In the genomic region with DNA sequence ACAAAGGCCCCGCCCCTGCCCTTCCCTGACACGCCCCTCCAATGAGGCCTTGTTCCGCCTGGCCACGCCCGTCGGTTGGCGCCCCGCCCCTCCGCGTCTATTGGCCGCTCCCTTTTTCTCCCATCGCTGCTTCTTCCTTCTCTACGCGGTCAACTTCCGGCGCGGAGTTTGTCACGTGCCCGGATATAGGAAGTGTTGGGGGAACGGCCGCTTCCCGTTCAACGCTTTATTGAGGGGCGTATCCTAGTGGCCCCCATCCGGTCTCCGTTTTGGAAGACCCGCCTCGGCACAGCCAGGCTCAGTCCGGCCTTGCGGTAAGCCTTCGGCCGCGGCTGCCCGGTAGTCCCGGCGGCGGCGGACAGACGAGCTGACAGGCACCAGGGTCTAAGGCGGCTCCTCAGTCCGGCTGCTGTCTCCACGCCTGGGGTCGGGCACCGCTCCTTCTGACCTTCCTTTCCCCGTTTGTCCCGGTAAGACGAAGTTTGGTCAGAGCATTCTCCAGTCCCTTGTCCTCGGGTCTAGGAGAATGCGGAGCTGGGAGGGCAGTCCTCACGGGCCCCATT, we compare ENCODE assay signal across 1 cellular context.
TF ChIP-seq lines count a peak whose summit lies in the region.

A gene with protein sequence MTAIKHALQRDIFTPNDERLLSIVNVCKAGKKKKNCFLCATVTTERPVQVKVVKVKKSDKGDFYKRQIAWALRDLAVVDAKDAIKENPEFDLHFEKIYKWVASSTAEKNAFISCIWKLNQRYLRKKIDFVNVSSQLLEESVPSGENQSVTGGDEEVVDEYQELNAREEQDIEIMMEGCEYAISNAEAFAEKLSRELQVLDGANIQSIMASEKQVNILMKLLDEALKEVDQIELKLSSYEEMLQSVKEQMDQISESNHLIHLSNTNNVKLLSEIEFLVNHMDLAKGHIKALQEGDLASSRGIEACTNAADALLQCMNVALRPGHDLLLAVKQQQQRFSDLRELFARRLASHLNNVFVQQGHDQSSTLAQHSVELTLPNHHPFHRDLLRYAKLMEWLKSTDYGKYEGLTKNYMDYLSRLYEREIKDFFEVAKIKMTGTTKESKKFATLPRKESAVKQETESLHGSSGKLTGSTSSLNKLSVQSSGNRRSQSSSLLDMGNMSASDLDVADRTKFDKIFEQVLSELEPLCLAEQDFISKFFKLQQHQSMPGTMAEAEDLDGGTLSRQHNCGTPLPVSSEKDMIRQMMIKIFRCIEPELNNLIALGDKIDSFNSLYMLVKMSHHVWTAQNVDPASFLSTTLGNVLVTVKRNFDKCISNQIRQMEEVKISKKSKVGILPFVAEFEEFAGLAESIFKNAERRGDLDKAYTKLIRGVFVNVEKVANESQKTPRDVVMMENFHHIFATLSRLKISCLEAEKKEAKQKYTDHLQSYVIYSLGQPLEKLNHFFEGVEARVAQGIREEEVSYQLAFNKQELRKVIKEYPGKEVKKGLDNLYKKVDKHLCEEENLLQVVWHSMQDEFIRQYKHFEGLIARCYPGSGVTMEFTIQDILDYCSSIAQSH (plus strand): TSS at position 165 of the 563 bp plus-strand sequence. CDS start 4,676 bp downstream, outside the sequence.

TF ChIP-seq in K562, 482 proteins besides CTCF, POLR2A, EP300 and RAD21 (continued from another document and continues in another):
- no peak for TF ChIP-seq CBX8 (IDR thresholded peaks at IDR 0.05; ENCODE audit: borderline replicate concordance, extremely low read depth, low read depth, low read length, poor library complexity, severe bottlenecking)
- TF ChIP-seq, protein P1, sequence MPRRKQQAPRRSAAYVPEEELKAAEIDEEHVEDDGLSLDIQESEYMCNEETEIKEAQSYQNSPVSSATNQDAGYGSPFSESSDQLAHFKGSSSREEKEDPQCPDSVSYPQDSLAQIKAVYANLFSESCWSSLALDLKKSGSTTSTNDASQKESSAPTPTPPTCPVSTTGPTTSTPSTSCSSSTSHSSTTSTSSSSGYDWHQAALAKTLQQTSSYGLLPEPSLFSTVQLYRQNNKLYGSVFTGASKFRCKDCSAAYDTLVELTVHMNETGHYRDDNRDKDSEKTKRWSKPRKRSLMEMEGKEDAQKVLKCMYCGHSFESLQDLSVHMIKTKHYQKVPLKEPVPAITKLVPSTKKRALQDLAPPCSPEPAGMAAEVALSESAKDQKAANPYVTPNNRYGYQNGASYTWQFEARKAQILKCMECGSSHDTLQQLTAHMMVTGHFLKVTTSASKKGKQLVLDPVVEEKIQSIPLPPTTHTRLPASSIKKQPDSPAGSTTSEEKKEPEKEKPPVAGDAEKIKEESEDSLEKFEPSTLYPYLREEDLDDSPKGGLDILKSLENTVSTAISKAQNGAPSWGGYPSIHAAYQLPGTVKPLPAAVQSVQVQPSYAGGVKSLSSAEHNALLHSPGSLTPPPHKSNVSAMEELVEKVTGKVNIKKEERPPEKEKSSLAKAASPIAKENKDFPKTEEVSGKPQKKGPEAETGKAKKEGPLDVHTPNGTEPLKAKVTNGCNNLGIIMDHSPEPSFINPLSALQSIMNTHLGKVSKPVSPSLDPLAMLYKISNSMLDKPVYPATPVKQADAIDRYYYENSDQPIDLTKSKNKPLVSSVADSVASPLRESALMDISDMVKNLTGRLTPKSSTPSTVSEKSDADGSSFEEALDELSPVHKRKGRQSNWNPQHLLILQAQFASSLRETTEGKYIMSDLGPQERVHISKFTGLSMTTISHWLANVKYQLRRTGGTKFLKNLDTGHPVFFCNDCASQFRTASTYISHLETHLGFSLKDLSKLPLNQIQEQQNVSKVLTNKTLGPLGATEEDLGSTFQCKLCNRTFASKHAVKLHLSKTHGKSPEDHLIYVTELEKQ (CRISPR knock-in tag; IDR thresholded peaks at IDR 0.05) = no peak
- TF ChIP-seq L3MBTL2 (IDR thresholded peaks at IDR 0.05) = peak; percentile 59
- TF ChIP-seq NFIC (IDR thresholded peaks at IDR 0.05) = no peak
- no peak for TF ChIP-seq CHD2 (IDR thresholded peaks at IDR 0.05; ENCODE audit: low read depth, low read length)
- TF ChIP-seq RBM39 (optimal IDR thresholded peaks at IDR 0.05; ENCODE audit: low read depth, low read length) = no peak
- no peak for TF ChIP-seq SETDB1 (IDR thresholded peaks at IDR 0.05; ENCODE audit: low read length)
- no peak for TF ChIP-seq ZNF140 (CRISPR knock-in tag; IDR thresholded peaks at IDR 0.05)
- no peak for TF ChIP-seq ZNF232 (CRISPR knock-in tag; IDR thresholded peaks at IDR 0.05)
- TF ChIP-seq JUN (IDR thresholded peaks at IDR 0.05; ENCODE audit: borderline replicate concordance, low read depth, low read length) = no peak
- no peak for TF ChIP-seq JUN (CRISPR knock-in tag; IDR thresholded peaks at IDR 0.05; ENCODE audit: borderline replicate concordance)
- no peak; a peak in 1 of 3 replicates for TF ChIP-seq CBX3 (IDR thresholded peaks at IDR 0.05; ENCODE audit: borderline replicate concordance in 1 of 2, low read length in 2 of 2)
- TF ChIP-seq ZNF282 (CRISPR knock-in tag; IDR thresholded peaks at IDR 0.05) = no peak
- TF ChIP-seq NFATC3 (IDR thresholded peaks at IDR 0.05) = no peak
- TF ChIP-seq KAT8 (IDR thresholded peaks at IDR 0.05; ENCODE audit: low read depth) = no peak
- TF ChIP-seq KLF6 (CRISPR knock-in tag; IDR thresholded peaks at IDR 0.05; ENCODE audit: borderline replicate concordance) = peak; percentile 61; the same call in 1 of the 2 replicates
- no peak for TF ChIP-seq ZNF133 (CRISPR knock-in tag; IDR thresholded peaks at IDR 0.05)
- no peak for TF ChIP-seq GATAD2A (IDR thresholded peaks at IDR 0.05)
- no peak; the same call in 1 of the 2 replicates for TF ChIP-seq KAT7 (CRISPR knock-in tag; IDR thresholded peaks at IDR 0.05; ENCODE audit: borderline replicate concordance)
- TF ChIP-seq SNIP1 (IDR thresholded peaks at IDR 0.05; ENCODE audit: low read depth) = no peak
- no peak for TF ChIP-seq ZNF347 (CRISPR knock-in tag; IDR thresholded peaks at IDR 0.05; ENCODE audit: low read depth)
- TF ChIP-seq MTA3 (IDR thresholded peaks at IDR 0.05; ENCODE audit: borderline replicate concordance) = peak; percentile 85; the same call in 1 of the 2 replicates
- TF ChIP-seq SIX5 (IDR thresholded peaks at IDR 0.05; ENCODE audit: borderline replicate concordance in 1 of 2, insufficient read depth in 1 of 2, low read depth in 1 of 2, low read length in 2 of 2) = no peak
- TF ChIP-seq SNRNP70 (optimal IDR thresholded peaks at IDR 0.05; ENCODE audit: low read depth, low read length) = no peak
- TF ChIP-seq, protein P2, sequence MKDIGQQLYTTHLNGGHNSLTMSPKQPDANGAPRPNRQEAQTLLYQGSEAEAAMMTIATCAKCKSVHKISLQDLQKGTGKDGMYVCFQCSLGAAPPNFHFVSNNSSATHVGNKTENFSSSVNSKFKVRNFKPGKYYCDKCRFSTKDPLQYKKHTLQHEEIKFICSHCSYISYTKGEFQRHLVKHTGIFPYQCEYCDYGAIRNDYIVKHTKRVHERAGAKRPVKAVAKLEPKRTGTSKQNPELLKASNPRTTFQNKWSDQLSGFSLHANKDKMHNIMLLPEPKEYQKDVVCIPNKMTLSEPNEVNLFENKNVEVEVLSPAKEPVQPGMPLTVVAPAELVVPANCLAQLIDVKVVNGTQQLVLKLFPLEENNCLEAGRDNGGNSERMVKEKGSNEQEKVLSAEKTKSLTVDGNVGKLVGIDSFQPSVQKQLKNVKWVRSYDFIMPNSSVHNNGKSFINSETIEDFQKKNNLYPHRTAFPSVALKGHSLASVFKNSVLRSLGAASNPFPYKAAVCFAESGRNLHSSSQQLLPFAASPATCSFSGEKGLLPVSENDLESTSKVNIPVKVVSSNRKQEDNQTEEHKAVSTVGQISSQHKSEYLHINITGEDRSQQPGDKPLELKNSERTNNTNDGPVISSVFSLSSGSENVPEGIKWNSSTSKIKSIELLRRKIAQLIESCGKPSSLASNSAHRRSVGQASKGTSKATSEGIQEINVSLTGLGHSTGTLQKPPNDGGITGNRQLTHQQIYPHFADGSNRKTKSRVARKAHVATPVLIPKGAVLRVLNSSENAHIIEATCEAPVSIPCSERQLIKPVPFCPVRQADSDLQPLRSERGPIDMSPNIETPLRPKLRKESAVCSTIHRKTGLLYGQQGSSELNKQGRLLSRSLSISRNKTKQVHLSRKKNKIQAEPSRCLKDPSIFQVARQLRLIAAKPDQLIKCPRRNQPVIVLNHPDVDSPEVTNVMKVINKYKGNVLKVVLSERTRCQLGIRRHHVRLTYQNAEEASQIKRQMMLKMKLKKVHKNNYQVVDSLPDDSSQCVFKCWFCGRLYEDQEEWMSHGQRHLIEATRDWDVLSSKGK (CRISPR knock-in tag; IDR thresholded peaks at IDR 0.05) = no peak
- TF ChIP-seq BDP1 (IDR thresholded peaks at IDR 0.05; ENCODE audit: insufficient read depth, insufficient read length) = no peak
- no peak for TF ChIP-seq ZNF431 (CRISPR knock-in tag; IDR thresholded peaks at IDR 0.05)
- TF ChIP-seq SMC3 (conservative IDR thresholded peaks at IDR 0.05; ENCODE audit: insufficient read depth, low read depth, low read length) = no peak
- no peak for TF ChIP-seq NFRKB (IDR thresholded peaks at IDR 0.05; ENCODE audit: low read depth)
- peak; percentile 32 for TF ChIP-seq HNRNPLL (IDR thresholded peaks at IDR 0.05; ENCODE audit: low read depth, low read length, poor library complexity, severe bottlenecking)
- no peak for TF ChIP-seq ZNF57 (CRISPR knock-in tag; IDR thresholded peaks at IDR 0.05)
- TF ChIP-seq, protein P3, sequence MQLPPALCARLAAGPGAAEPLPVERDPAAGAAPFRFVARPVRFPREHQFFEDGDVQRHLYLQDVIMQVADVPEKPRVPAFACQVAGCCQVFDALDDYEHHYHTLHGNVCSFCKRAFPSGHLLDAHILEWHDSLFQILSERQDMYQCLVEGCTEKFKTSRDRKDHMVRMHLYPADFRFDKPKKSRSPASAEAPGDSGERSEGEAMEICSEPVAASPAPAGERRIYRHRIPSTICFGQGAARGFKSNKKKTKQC (CRISPR knock-in tag; IDR thresholded peaks at IDR 0.05) = no peak
- no peak for TF ChIP-seq FIP1L1 (IDR thresholded peaks at IDR 0.05; ENCODE audit: low read depth, low read length, poor library complexity, severe bottlenecking)
- no peak for TF ChIP-seq HDAC8 (tag; IDR thresholded peaks at IDR 0.05)
- peak; percentile 58 for TF ChIP-seq POLR2AphosphoS5 (IDR thresholded peaks at IDR 0.05; ENCODE audit: control insufficient read depth, insufficient read depth, low read depth, low read length)
- TF ChIP-seq, protein P4, sequence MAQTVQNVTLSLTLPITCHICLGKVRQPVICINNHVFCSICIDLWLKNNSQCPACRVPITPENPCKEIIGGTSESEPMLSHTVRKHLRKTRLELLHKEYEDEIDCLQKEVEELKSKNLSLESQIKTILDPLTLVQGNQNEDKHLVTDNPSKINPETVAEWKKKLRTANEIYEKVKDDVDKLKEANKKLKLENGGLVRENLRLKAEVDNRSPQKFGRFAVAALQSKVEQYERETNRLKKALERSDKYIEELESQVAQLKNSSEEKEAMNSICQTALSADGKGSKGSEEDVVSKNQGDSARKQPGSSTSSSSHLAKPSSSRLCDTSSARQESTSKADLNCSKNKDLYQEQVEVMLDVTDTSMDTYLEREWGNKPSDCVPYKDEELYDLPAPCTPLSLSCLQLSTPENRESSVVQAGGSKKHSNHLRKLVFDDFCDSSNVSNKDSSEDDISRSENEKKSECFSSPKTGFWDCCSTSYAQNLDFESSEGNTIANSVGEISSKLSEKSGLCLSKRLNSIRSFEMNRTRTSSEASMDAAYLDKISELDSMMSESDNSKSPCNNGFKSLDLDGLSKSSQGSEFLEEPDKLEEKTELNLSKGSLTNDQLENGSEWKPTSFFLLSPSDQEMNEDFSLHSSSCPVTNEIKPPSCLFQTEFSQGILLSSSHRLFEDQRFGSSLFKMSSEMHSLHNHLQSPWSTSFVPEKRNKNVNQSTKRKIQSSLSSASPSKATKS (CRISPR knock-in tag; IDR thresholded peaks at IDR 0.05) = no peak
- peak; percentile 91 for TF ChIP-seq RBFOX2 (IDR thresholded peaks at IDR 0.05; ENCODE audit: low read depth, low read length)
- no peak for TF ChIP-seq SRSF3 (IDR thresholded peaks at IDR 0.05; ENCODE audit: insufficient read depth, low read length)
- no peak for TF ChIP-seq NFE2 (IDR thresholded peaks at IDR 0.05; ENCODE audit: low read depth)
- peak; percentile 54 for TF ChIP-seq POLR2B (IDR thresholded peaks at IDR 0.05; ENCODE audit: low read depth, partially characterized antibody)
- TF ChIP-seq, protein P5, sequence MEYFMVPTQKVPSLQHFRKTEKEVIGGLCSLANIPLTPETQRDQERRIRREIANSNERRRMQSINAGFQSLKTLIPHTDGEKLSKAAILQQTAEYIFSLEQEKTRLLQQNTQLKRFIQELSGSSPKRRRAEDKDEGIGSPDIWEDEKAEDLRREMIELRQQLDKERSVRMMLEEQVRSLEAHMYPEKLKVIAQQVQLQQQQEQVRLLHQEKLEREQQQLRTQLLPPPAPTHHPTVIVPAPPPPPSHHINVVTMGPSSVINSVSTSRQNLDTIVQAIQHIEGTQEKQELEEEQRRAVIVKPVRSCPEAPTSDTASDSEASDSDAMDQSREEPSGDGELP (CRISPR knock-in tag; IDR thresholded peaks at IDR 0.05; ENCODE audit: borderline replicate concordance) = peak; percentile 79; the same call in 1 of the 2 replicates
- no peak for TF ChIP-seq PHF21A (IDR thresholded peaks at IDR 0.05; ENCODE audit: borderline replicate concordance, low read depth)
- TF ChIP-seq HSF4 (CRISPR knock-in tag; IDR thresholded peaks at IDR 0.05; ENCODE audit: borderline replicate concordance) = no peak
- TF ChIP-seq ZNF12 (CRISPR knock-in tag; IDR thresholded peaks at IDR 0.05) = 0 out of 2 replicates have a peak, but pooled peaks have one; percentile 44
- no peak for TF ChIP-seq EZH2 (IDR thresholded peaks at IDR 0.05; ENCODE audit: borderline replicate concordance, low read depth, low read length)
- peak; percentile 1 for TF ChIP-seq FOS (IDR thresholded peaks at IDR 0.05; ENCODE audit: extremely low read depth, insufficient read length)
- no peak for TF ChIP-seq LARP7 (IDR thresholded peaks at IDR 0.05)
- TF ChIP-seq MCM7 (IDR thresholded peaks at IDR 0.05) = no peak
- no peak for TF ChIP-seq NR3C1 (CRISPR knock-in tag; IDR thresholded peaks at IDR 0.05)
- no peak for TF ChIP-seq ZNF174 (CRISPR knock-in tag; IDR thresholded peaks at IDR 0.05)
- no peak for TF ChIP-seq ZNF354B (CRISPR knock-in tag; IDR thresholded peaks at IDR 0.05)
